In genomic region chr4:18566970-18567799, GRCh38 we compare ENCODE assay signal across 1 cellular context.
TF ChIP-seq lines count a peak whose summit lies in the region.

No MANE protein-coding gene starts in this region.

TF ChIP-seq in HepG2, 621 proteins besides CTCF, POLR2A, EP300 and RAD21 (continued from another document and continues in another):
- TF ChIP-seq ZNF280D (CRISPR knock-in tag; IDR thresholded peaks at IDR 0.05): no peak
- TF ChIP-seq ZNF709 (CRISPR knock-in tag; IDR thresholded peaks at IDR 0.05): no peak
- no peak for TF ChIP-seq GZF1 (CRISPR knock-in tag; IDR thresholded peaks at IDR 0.05)
- no peak for TF ChIP-seq ARNT2 (CRISPR knock-in tag; IDR thresholded peaks at IDR 0.05; ENCODE audit: low read depth)
- TF ChIP-seq ZNF644 (CRISPR knock-in tag; IDR thresholded peaks at IDR 0.05; ENCODE audit: low read depth): peak; percentile 49; the same call in 1 of the 2 replicates
- peak; percentile 70; the same call in 1 of the 2 replicates for TF ChIP-seq ELF3 (CRISPR knock-in tag; IDR thresholded peaks at IDR 0.05)
- TF ChIP-seq CBX5 (CRISPR knock-in tag; IDR thresholded peaks at IDR 0.05; ENCODE audit: borderline replicate concordance): 0 out of 2 replicates have a peak, but pooled peaks have one; percentile 36
- no peak for TF ChIP-seq ZSCAN25 (CRISPR knock-in tag; IDR thresholded peaks at IDR 0.05)
- TF ChIP-seq ZBTB33 (CRISPR knock-in tag; IDR thresholded peaks at IDR 0.05): no peak
- TF ChIP-seq ATF6 (CRISPR knock-in tag; conservative IDR thresholded peaks at IDR 0.05): no peak
- no peak for TF ChIP-seq SAFB2 (CRISPR knock-in tag; IDR thresholded peaks at IDR 0.05; ENCODE audit: borderline replicate concordance, low read depth)
- no peak for TF ChIP-seq DRAP1 (CRISPR knock-in tag; IDR thresholded peaks at IDR 0.05)
- peak; percentile 82 for TF ChIP-seq RCOR2 (CRISPR knock-in tag; IDR thresholded peaks at IDR 0.05)
- no peak for TF ChIP-seq CC2D1A (CRISPR knock-in tag; IDR thresholded peaks at IDR 0.05)
- no peak for TF ChIP-seq ZNF362 (CRISPR knock-in tag; IDR thresholded peaks at IDR 0.05; ENCODE audit: borderline replicate concordance)
- no peak for TF ChIP-seq SP4 (CRISPR knock-in tag; IDR thresholded peaks at IDR 0.05)
- no peak for TF ChIP-seq U2AF2 (IDR thresholded peaks at IDR 0.05; ENCODE audit: low read depth, low read length)
- TF ChIP-seq ZNF142 (CRISPR knock-in tag; IDR thresholded peaks at IDR 0.05): no peak
- TF ChIP-seq ZBTB7B (CRISPR knock-in tag; IDR thresholded peaks at IDR 0.05): peak; percentile 37; the same call in 1 of the 2 replicates
- TF ChIP-seq ZNF546 (CRISPR knock-in tag; conservative IDR thresholded peaks at IDR 0.05): no peak
- no peak for TF ChIP-seq KAT7 (CRISPR knock-in tag; IDR thresholded peaks at IDR 0.05; ENCODE audit: borderline replicate concordance)
- TF ChIP-seq ZSCAN5A (CRISPR knock-in tag; IDR thresholded peaks at IDR 0.05; ENCODE audit: borderline replicate concordance): no peak
- TF ChIP-seq ZNF432 (CRISPR knock-in tag; IDR thresholded peaks at IDR 0.05; ENCODE audit: borderline replicate concordance): no peak
- TF ChIP-seq CHD2 (IDR thresholded peaks at IDR 0.05; ENCODE audit: low read depth, low read length): no peak
- no peak for TF ChIP-seq GMEB2 (CRISPR knock-in tag; IDR thresholded peaks at IDR 0.05; ENCODE audit: low read depth)
- no peak for TF ChIP-seq ZSCAN31 (CRISPR knock-in tag; IDR thresholded peaks at IDR 0.05; ENCODE audit: low read depth)
- no peak for TF ChIP-seq ZNF549 (CRISPR knock-in tag; IDR thresholded peaks at IDR 0.05)
- no peak for TF ChIP-seq ZNF160 (CRISPR knock-in tag; IDR thresholded peaks at IDR 0.05)
- TF ChIP-seq YEATS4 (CRISPR knock-in tag; IDR thresholded peaks at IDR 0.05; ENCODE audit: borderline replicate concordance): no peak
- no peak for TF ChIP-seq KLF11 (CRISPR knock-in tag; IDR thresholded peaks at IDR 0.05)
- no peak for TF ChIP-seq MXD3 (CRISPR knock-in tag; IDR thresholded peaks at IDR 0.05)
- 0 out of 2 replicates have a peak, but pooled peaks have one; percentile 38 for TF ChIP-seq MEF2D (CRISPR knock-in tag; IDR thresholded peaks at IDR 0.05)
- TF ChIP-seq BHLHE40 (IDR thresholded peaks at IDR 0.05; ENCODE audit: low read length): no peak
- TF ChIP-seq GATAD1 (CRISPR knock-in tag; IDR thresholded peaks at IDR 0.05): 0 out of 2 replicates have a peak, but pooled peaks have one; percentile 48
- TF ChIP-seq ZNF354B (CRISPR knock-in tag; IDR thresholded peaks at IDR 0.05): no peak
- TF ChIP-seq ATF1 (CRISPR knock-in tag; IDR thresholded peaks at IDR 0.05): no peak
- TF ChIP-seq NBN (conservative IDR thresholded peaks at IDR 0.05): no peak
- TF ChIP-seq SKIL (CRISPR knock-in tag; IDR thresholded peaks at IDR 0.05; ENCODE audit: borderline replicate concordance): peak; percentile 95
- TF ChIP-seq ZNF263 (CRISPR knock-in tag; IDR thresholded peaks at IDR 0.05): no peak
- no peak for TF ChIP-seq ZNF337 (CRISPR knock-in tag; IDR thresholded peaks at IDR 0.05; ENCODE audit: borderline replicate concordance, low read depth)
